In genomic region chr21:42771503-42771805, GRCh38 we compare ENCODE assay signal across 19 cellular contexts.
DNase-seq lines count a peak whose midpoint lies in the region; ATAC-seq and TF ChIP-seq lines count a peak whose summit lies in the region.
"Had no signal": no experiment of that assay in that cellular context is flagged by ENCODE, and none has a peak within 500 bp of the region (broad histone marks: within the 10 kb centered on the region; RNA-seq: fewer than 3 reads in every experiment).

No MANE protein-coding gene starts in this region.

- H3K27me3 ChIP-seq in GM23338 (ENCODE audit: insufficient read depth) (no peaks in the 10 kb centered on the region), WERI-Rb-1 (ENCODE audit: insufficient read depth, low read depth, severe bottlenecking) (no peaks in the 10 kb centered on the region)
- H3K27me3 ChIP-seq: BE2C had no signal

- H3K27ac ChIP-seq in GM23338 (ENCODE audit: low read depth), result no peak overlapping the region
- H3K27ac ChIP-seq in WERI-Rb-1, result peak overlapping the region; percentile 62
- H3K27ac ChIP-seq: GM23248 had no signal

- TF ChIP-seq CTCF in GM23338 (conservative IDR thresholded peaks at IDR 0.05; ENCODE audit: low read depth in 2 of 2) (no peak), WERI-Rb-1 (IDR thresholded peaks at IDR 0.05; ENCODE audit: low read depth, low read length) (no peak), mucosa of descending colon (IDR thresholded peaks at IDR 0.05) (no peak)

- no peaks in the 10 kb centered on the region; the same call in 2 of the 3 replicates for H3K4me1 Mint-ChIP-seq in GM23338
- peaks cover 4% of the 10 kb centered on the region for H3K4me1 Mint-ChIP-seq in stimulated activated effector memory CD8-positive, alpha-beta T cell treated with anti-CD3 and anti-CD28 coated beads, Interleukin-12 subunit alpha, Interleukin-12 subunit beta, amount 100 ng/mL, for 72 hours
- H3K4me1 Mint-ChIP-seq: CD8-positive, alpha-beta memory T cell had no signal

- H3F3A ChIP-seq in GM23338 (replicated peaks; ENCODE audit: low read depth), result 0 out of 2 replicates have a peak, but pooled peaks cover 7% of the 10 kb centered on the region

- no peak overlapping the region for H3K4me3 ChIP-seq in GM23338
- H3K4me3 ChIP-seq in WERI-Rb-1 (ENCODE audit: low read depth, low read length), result no peak overlapping the region
- no peak overlapping the region for H3K4me3 ChIP-seq in mucosa of descending colon
- H3K4me3 ChIP-seq: GM23248 had no signal

- DNase-seq in GM23338 (ENCODE audit: low spot score) (no peak), WERI-Rb-1 (no peak), mucosa of descending colon (no peak), SIG-M5 (lab: John Stamatoyannopoulos, UW) (no peak)
- no peak for DNase-seq in stimulated activated effector memory CD8-positive, alpha-beta T cell treated with anti-CD3 and anti-CD28 coated beads, Interleukin-12 subunit alpha, Interleukin-12 subunit beta, amount 100 ng/mL, for 72 hours (ENCODE audit: low spot score in 2 of 2)
- DNase-seq: ACHN; BE2C; C1 segment of cervical spinal cord; CD4-positive, CD25-positive, alpha-beta regulatory T cell; CD8-positive, alpha-beta memory T cell; COR-L47; DMS 273 treated with DMSO at 0.1 percent for 48 hours; DMS53; DND-41; EL; GM23248; HCEC 1CT; IMR-90 had no signal

- peak; percentile 34; the same call in 1 of the 3 replicates for ATAC-seq in GM23338
- ATAC-seq in mucosa of descending colon, result peak; percentile 8
- ATAC-seq in stimulated activated effector memory CD8-positive, alpha-beta T cell treated with anti-CD3 and anti-CD28 coated beads, Interleukin-12 subunit alpha, Interleukin-12 subunit beta, amount 100 ng/mL, for 72 hours, result no peak
- no peak for ATAC-seq in HG02884 (IDR thresholded peaks at IDR 0.05; ENCODE audit: unreplicated experiment)

- no peaks in the 10 kb centered on the region for H3K79me2 ChIP-seq in GM23338 (replicated peaks; ENCODE audit: insufficient read depth)

- H3K27ac Mint-ChIP-seq in GM23338, result no peak overlapping the region; the same call in 1 of the 2 replicates
- H3K27ac Mint-ChIP-seq in stimulated activated effector memory CD8-positive, alpha-beta T cell treated with anti-CD3 and anti-CD28 coated beads, Interleukin-12 subunit alpha, Interleukin-12 subunit beta, amount 100 ng/mL, for 72 hours, result peak overlapping the region; percentile 37
- H3K27ac Mint-ChIP-seq: CD8-positive, alpha-beta memory T cell had no signal

- H3K36me3 ChIP-seq in GM23338 (ENCODE audit: insufficient read depth) (no peaks in the 10 kb centered on the region; the same call in 1 of the 2 replicates), WERI-Rb-1 (peaks cover 98% of the 10 kb centered on the region), mucosa of descending colon (ENCODE audit: low read depth) (peaks cover 10% of the 10 kb centered on the region)

- H3K4me3 Mint-ChIP-seq in GM23338, result no peak overlapping the region
- no peak overlapping the region for H3K4me3 Mint-ChIP-seq in stimulated activated effector memory CD8-positive, alpha-beta T cell treated with anti-CD3 and anti-CD28 coated beads, Interleukin-12 subunit alpha, Interleukin-12 subunit beta, amount 100 ng/mL, for 72 hours
- H3K4me3 Mint-ChIP-seq: CD4-positive, CD25-positive, alpha-beta regulatory T cell; CD8-positive, alpha-beta memory T cell had no signal

- H3K4me2 ChIP-seq in GM23338, result no peak overlapping the region

- H3K9me3 Mint-ChIP-seq in GM23338, result no peaks in the 10 kb centered on the region; the same call in 2 of the 3 replicates
- no peaks in the 10 kb centered on the region for H3K9me3 Mint-ChIP-seq in stimulated activated effector memory CD8-positive, alpha-beta T cell treated with anti-CD3 and anti-CD28 coated beads, Interleukin-12 subunit alpha, Interleukin-12 subunit beta, amount 100 ng/mL, for 72 hours
- H3K9me3 Mint-ChIP-seq: CD4-positive, CD25-positive, alpha-beta regulatory T cell; CD8-positive, alpha-beta memory T cell had no signal

- intact Hi-C loops in mucosa of descending colon (cut with DNase I, micrococcal nuclease), result no loop called here

- H3K4me1 ChIP-seq in GM23338 (ENCODE audit: insufficient read depth) (no peaks in the 10 kb centered on the region), mucosa of descending colon (ENCODE audit: low read depth) (no peaks in the 10 kb centered on the region)
- H3K4me1 ChIP-seq: BE2C had no signal

- H3K9me2 ChIP-seq in GM23338 (ENCODE audit: insufficient read depth), result no peaks in the 10 kb centered on the region

- peaks cover 61% of the 10 kb centered on the region for H3K36me3 Mint-ChIP-seq in GM23338 (ENCODE audit: low read depth)
- no peaks in the 10 kb centered on the region for H3K36me3 Mint-ChIP-seq in stimulated activated effector memory CD8-positive, alpha-beta T cell treated with anti-CD3 and anti-CD28 coated beads, Interleukin-12 subunit alpha, Interleukin-12 subunit beta, amount 100 ng/mL, for 72 hours

- H3K9me3 ChIP-seq in WERI-Rb-1 (ENCODE audit: severe bottlenecking), result peaks cover 7% of the 10 kb centered on the region
- H3K9me3 ChIP-seq in mucosa of descending colon, result no peaks in the 10 kb centered on the region
- H3K9me3 ChIP-seq: BE2C had no signal

- peaks cover 3% of the 10 kb centered on the region for H3K27me3 Mint-ChIP-seq in GM23338 (ENCODE audit: insufficient read depth, low read depth, poor library complexity)
- H3K27me3 Mint-ChIP-seq: CD4-positive, CD25-positive, alpha-beta regulatory T cell had no signal

- no peaks in the 10 kb centered on the region for H4K20me1 ChIP-seq in GM23338 (replicated peaks; ENCODE audit: insufficient read depth)

- no peak overlapping the region for H2AFZ ChIP-seq in GM23338
- H2AFZ ChIP-seq: GM23248 had no signal

TF ChIP-seq in GM23338, 12 proteins besides CTCF, POLR2A, EP300 and RAD21 (continues in another document):
- no peak for TF ChIP-seq CREB1 (CRISPR knock-in tag; IDR thresholded peaks at IDR 0.05; ENCODE audit: low read depth)
- TF ChIP-seq ZNF114 (CRISPR knock-in tag; IDR thresholded peaks at IDR 0.05), result no peak
- no peak for TF ChIP-seq REST (IDR thresholded peaks at IDR 0.05; ENCODE audit: unreplicated experiment)
- TF ChIP-seq POLR2AphosphoS5 (IDR thresholded peaks at IDR 0.05; ENCODE audit: low read depth), result no peak
- TF ChIP-seq ETS1 (IDR thresholded peaks at IDR 0.05), result no peak
- no peak for TF ChIP-seq NANOG (IDR thresholded peaks at IDR 0.05; ENCODE audit: borderline replicate concordance)

Comparison
In these comparisons a context has a peak if more than half of its experiments do, and no peak if none do; other contexts are left out.
1. ATAC-seq: peak in GM23338 (single experiment) and mucosa of descending colon (single experiment); none in stimulated activated effector memory CD8-positive, alpha-beta T cell treated with anti-CD3 and anti-CD28 coated beads, Interleukin-12 subunit alpha, Interleukin-12 subunit beta, amount 100 ng/mL, for 72 hours (single experiment) and HG02884 (single experiment).